ENCODE assay signal across 12 cellular contexts in the genomic region with DNA sequence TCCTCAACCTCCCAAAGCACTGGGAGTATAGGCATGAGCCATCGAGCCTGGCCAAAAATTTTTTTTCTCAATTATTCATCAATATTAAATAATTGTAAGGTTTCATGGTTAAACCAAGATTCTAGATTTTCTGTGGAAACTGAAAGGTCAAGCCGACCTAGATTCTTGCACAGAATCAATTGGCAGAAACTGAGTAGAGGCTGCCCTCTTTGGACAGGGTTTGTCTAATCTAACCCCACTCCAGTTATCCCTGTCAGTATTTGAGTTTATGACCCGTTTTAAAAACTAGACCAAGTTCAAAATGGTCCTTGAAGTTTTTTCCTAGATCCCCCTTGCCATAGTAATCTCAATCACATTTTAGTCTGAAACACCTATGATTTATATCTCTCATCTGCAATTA.
DNase-seq lines count a peak whose midpoint lies in the region; ATAC-seq and TF ChIP-seq lines count a peak whose summit lies in the region.
"Had no signal": no experiment of that assay in that cellular context is flagged by ENCODE, and none has a peak within 500 bp of the region (broad histone marks: within the 10 kb centered on the region; RNA-seq: fewer than 3 reads in every experiment).

No MANE protein-coding gene starts in this region.

- CTCF ChIA-PET in activated naive CD4-positive, alpha-beta T cell treated with anti-CD3 and anti-CD28 coated beads, Interleukin-2, amount 10 ng/mL, durations not matched to agents 7 days and 5 days (lab: Charles Lee) = no interaction called here

- H3K36me3 Mint-ChIP-seq in activated naive CD4-positive, alpha-beta T cell treated with anti-CD3 and anti-CD28 coated beads, Interleukin-2, amount 10 ng/mL, durations not matched to agents 7 days and 5 days = peaks cover 2% of the 10 kb centered on the region

- H3K27ac Mint-ChIP-seq in activated naive CD4-positive, alpha-beta T cell treated with anti-CD3 and anti-CD28 coated beads, Interleukin-2, amount 10 ng/mL, durations not matched to agents 7 days and 5 days = no peak overlapping the region

- H3K4me1 Mint-ChIP-seq in activated naive CD4-positive, alpha-beta T cell treated with anti-CD3 and anti-CD28 coated beads, Interleukin-2, amount 10 ng/mL, durations not matched to agents 7 days and 5 days = no peaks in the 10 kb centered on the region

- no peak overlapping the region for H3K4me3 Mint-ChIP-seq in activated naive CD4-positive, alpha-beta T cell treated with anti-CD3 and anti-CD28 coated beads, Interleukin-2, amount 10 ng/mL, durations not matched to agents 7 days and 5 days

- peaks cover 35% of the 10 kb centered on the region for H3K27me3 Mint-ChIP-seq in activated naive CD4-positive, alpha-beta T cell treated with anti-CD3 and anti-CD28 coated beads, Interleukin-2, amount 10 ng/mL, durations not matched to agents 7 days and 5 days

- H3K4me3 ChIP-seq in foreskin fibroblast (ENCODE audit: low read depth in 1 of 2, low read length in 2 of 2) = no peak overlapping the region
- H3K4me3 ChIP-seq in coronary artery = no peak overlapping the region
- H3K4me3 ChIP-seq: BLaER1 treated with 17β-estradiol and CSF1 and Interleukin-3, amounts not matched to agents 10 nM and 100 nM; lung; tibial artery had no signal

- TF ChIP-seq CTCF in foreskin fibroblast (IDR thresholded peaks at IDR 0.05; ENCODE audit: low read depth, low read length) = peak; percentile 38
- no peak for TF ChIP-seq CTCF in coronary artery (IDR thresholded peaks at IDR 0.05)

- no peaks in the 10 kb centered on the region for H3K9me3 Mint-ChIP-seq in activated naive CD4-positive, alpha-beta T cell treated with anti-CD3 and anti-CD28 coated beads, Interleukin-2, amount 10 ng/mL, durations not matched to agents 7 days and 5 days

- no peak for ATAC-seq in GM19328 (IDR thresholded peaks at IDR 0.05; ENCODE audit: unreplicated experiment)

- peak; percentile 27 for DNase-seq in activated naive CD4-positive, alpha-beta T cell treated with anti-CD3 and anti-CD28 coated beads, Interleukin-2, amount 10 ng/mL, durations not matched to agents 7 days and 5 days
- no peak for DNase-seq in activated naive CD4-positive, alpha-beta T cell (lab: John Stamatoyannopoulos, UW)
- DNase-seq in RPMI8226 (peak; percentile 51), foreskin fibroblast (peak; percentile 28 to 59), superior temporal gyrus (ENCODE audit: extremely low spot score) (peak; percentile 78), OCI-M2 (lab: John Stamatoyannopoulos, UW; ENCODE audit: unreplicated experiment) (no peak), coronary artery (ENCODE audit: low spot score) (no peak)
- DNase-seq: effector CD4-positive, alpha-beta T cell; tibial artery had no signal

- H3K27ac ChIP-seq in coronary artery = no peak overlapping the region
- H3K27ac ChIP-seq: BLaER1 treated with 17β-estradiol and CSF1 and Interleukin-3, amounts not matched to agents 10 nM and 100 nM; tibial artery had no signal

Comparison
In these comparisons a context has a peak if more than half of its experiments do, and no peak if none do; other contexts are left out.
1. DNase-seq: peak in activated naive CD4-positive, alpha-beta T cell treated with anti-CD3 and anti-CD28 coated beads, Interleukin-2, amount 10 ng/mL, durations not matched to agents 7 days and 5 days (single experiment), RPMI8226 (single experiment), foreskin fibroblast (2 of 2) and superior temporal gyrus (single experiment); none in activated naive CD4-positive, alpha-beta T cell (0 of 4), OCI-M2 (single experiment) and coronary artery (single experiment).